Comparison of ENCODE assay signal across 31 cellular contexts in the genomic region with DNA sequence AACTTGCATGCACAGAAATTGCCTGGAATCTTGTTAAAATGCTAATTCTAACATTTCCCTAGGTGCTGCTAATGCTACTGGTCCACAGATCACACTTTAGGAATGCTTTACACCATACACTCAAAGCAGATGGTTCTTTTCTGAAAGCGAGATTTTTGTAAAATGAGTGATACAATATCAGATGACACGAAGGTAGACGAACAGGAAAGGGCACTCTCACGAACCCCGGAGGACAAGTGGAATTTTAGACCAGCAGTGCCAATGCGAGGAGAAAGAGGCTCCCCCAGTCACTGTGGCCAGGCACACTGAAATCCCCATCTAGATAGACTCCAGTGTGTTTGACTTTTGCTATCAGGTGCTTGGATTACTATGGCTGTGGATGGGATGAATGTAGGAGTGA.
"Had no signal": no experiment of that assay in that cellular context is flagged by ENCODE, and none has a peak within 500 bp of the region (broad histone marks: within the 10 kb centered on the region; RNA-seq: fewer than 3 reads in every experiment).

No MANE protein-coding gene starts in this region.

- H3K9me3 ChIP-seq: ascending aorta, Peyer's patch had no signal

- H3K9me3 Mint-ChIP-seq: activated CD4-positive, alpha-beta memory T cell treated with anti-CD3 and anti-CD28 coated beads for 36 hours; activated naive CD8-positive, alpha-beta T cell treated with anti-CD3 and anti-CD28 coated beads, Interleukin-2, amount 10 ng/mL, durations not matched to agents 7 days and 5 days; activated T-cell treated with anti-CD3 and anti-CD28 coated beads, Interleukin-2, amount 50 U/mL, for 4 hours; activated T-helper 1 cell treated with anti-CD3 and anti-CD28 coated beads, Interleukin-12 subunit alpha, Interleukin-12 subunit beta, Interleukin-2, Interleukin-4 antibody, amounts not matched to agents 30 ng/mL and 10 ng/mL and 1 ng/mL, durations not matched to agents 14 hours and 24 hours and 36 hours had no signal

- H3K36me3 ChIP-seq: Peyer's patch had no signal

- H3K4me3 Mint-ChIP-seq: activated CD4-positive, alpha-beta memory T cell treated with anti-CD3 and anti-CD28 coated beads for 36 hours; activated naive CD8-positive, alpha-beta T cell treated with anti-CD3 and anti-CD28 coated beads, Interleukin-2, amount 10 ng/mL, durations not matched to agents 7 days and 5 days; activated T-cell treated with anti-CD3 and anti-CD28 coated beads, Interleukin-2, amount 50 U/mL, for 4 hours; activated T-helper 1 cell treated with anti-CD3 and anti-CD28 coated beads, Interleukin-12 subunit alpha, Interleukin-12 subunit beta, Interleukin-2, Interleukin-4 antibody, amounts not matched to agents 30 ng/mL and 10 ng/mL and 1 ng/mL, durations not matched to agents 14 hours and 24 hours and 36 hours had no signal

- H3K36me3 Mint-ChIP-seq: activated CD4-positive, alpha-beta memory T cell treated with anti-CD3 and anti-CD28 coated beads for 36 hours had no signal

- H3K27me3 ChIP-seq: ascending aorta, Peyer's patch had no signal

- DNase-seq: activated CD4-positive, alpha-beta memory T cell treated with anti-CD3 and anti-CD28 coated beads for 36 hours; activated CD4-positive, alpha-beta T cell treated with anti-CD3 and anti-CD28 coated beads, Interleukin-2, amount 50 U/mL, for 1 hour; activated CD8-positive, alpha-beta memory T cell treated with anti-CD3 and anti-CD28 coated beads, Interleukin-2, amount 50 U/mL, for 4 hours; activated effector memory CD4-positive, alpha-beta T cell treated with Interleukin-2 at 50 U/mL for 16 hours; activated naive CD4-positive, alpha-beta T cell treated with anti-CD3 and anti-CD28 coated beads, Interleukin-2, amount 50 U/mL, for 16 hours; activated naive CD8-positive, alpha-beta T cell treated with anti-CD3 and anti-CD28 coated beads, Interleukin-2, amount 10 ng/mL, durations not matched to agents 7 days and 5 days; activated T-cell treated with anti-CD3 and anti-CD28 coated beads for 4 hours; activated T-cell treated with anti-CD3 and anti-CD28 coated beads, Interleukin-2, amount 50 U/mL, for 4 hours; amygdala; cerebellar nuclear complex; Kasumi-1; KG1; MM.1S; MV-4-11; NCI-H1092; NCI-H1417; NCI-H146; NCI-H187; NCI-H2029 treated with DMSO at 0.1 percent for 48 hours; NCI-H226; NCI-H446 treated with DMSO at 0.1 percent for 48 hours; Peyer's patch; RPMI8226; SIG-M5; SW 1271; T-helper 1 cell; T1000 had no signal

- ATAC-seq: activated T-cell treated with anti-CD3 and anti-CD28 coated beads, Interleukin-2, amount 50 U/mL, for 4 hours; Right ventricle myocardium inferior; SK-N-SH treated with all-trans-retinoic acid at 6 μM for 48 hours had no signal

- H3K27ac Mint-ChIP-seq: activated CD4-positive, alpha-beta memory T cell treated with anti-CD3 and anti-CD28 coated beads for 36 hours; activated naive CD8-positive, alpha-beta T cell treated with anti-CD3 and anti-CD28 coated beads, Interleukin-2, amount 10 ng/mL, durations not matched to agents 7 days and 5 days; activated T-helper 1 cell treated with anti-CD3 and anti-CD28 coated beads, Interleukin-12 subunit alpha, Interleukin-12 subunit beta, Interleukin-2, Interleukin-4 antibody, amounts not matched to agents 30 ng/mL and 10 ng/mL and 1 ng/mL, durations not matched to agents 14 hours and 24 hours and 36 hours had no signal

- H3K4me3 ChIP-seq: ascending aorta, Peyer's patch had no signal

- H3K27me3 Mint-ChIP-seq: activated CD4-positive, alpha-beta memory T cell treated with anti-CD3 and anti-CD28 coated beads for 36 hours; activated naive CD8-positive, alpha-beta T cell treated with anti-CD3 and anti-CD28 coated beads, Interleukin-2, amount 10 ng/mL, durations not matched to agents 7 days and 5 days had no signal

- H3K4me1 ChIP-seq: ascending aorta, Peyer's patch had no signal

- H3K27ac ChIP-seq: ascending aorta, Peyer's patch had no signal
